24 cellular contexts compared by ENCODE assay signal in the genomic region with DNA sequence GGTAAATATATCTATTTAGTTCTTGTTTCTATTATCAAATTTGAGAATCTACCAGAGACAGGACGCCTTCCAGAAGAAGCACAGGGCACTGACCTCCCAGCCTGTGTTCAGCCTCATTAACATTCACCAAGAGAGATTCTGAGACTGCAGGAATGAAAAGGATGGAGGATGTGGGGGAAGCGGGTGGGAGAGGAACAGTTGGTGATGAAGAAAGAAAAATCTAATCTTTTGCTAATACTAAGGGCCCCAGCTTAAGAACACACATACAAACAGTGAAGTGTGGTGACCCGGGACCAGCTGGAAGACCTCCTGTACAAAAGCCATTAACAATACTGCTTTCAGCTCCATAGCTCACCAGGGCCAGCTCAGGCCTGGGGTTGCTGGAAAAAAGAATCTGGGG.
"Had no signal": no experiment of that assay in that cellular context is flagged by ENCODE, and none has a peak within 500 bp of the region (broad histone marks: within the 10 kb centered on the region; RNA-seq: fewer than 3 reads in every experiment).

No MANE protein-coding gene starts in this region.

- H3K36me3 ChIP-seq: breast epithelium, heart right ventricle, lower lobe of right lung, upper lobe of left lung had no signal

- H3K4me3 ChIP-seq: breast epithelium, coronary artery, heart right ventricle, lower lobe of right lung, skin epidermis, testis, upper lobe of left lung had no signal

- H3K4me3 Mint-ChIP-seq: activated CD4-positive, alpha-beta T cell treated with anti-CD3 and anti-CD28 coated beads, Interleukin-2, amount 10 ng/mL, durations not matched to agents 24 days and 14 days; activated CD8-positive, alpha-beta T cell treated with anti-CD3 and anti-CD28 coated beads for 36 hours; activated naive CD8-positive, alpha-beta T cell treated with anti-CD3 and anti-CD28 coated beads, Interleukin-2, amount 10 ng/mL, durations not matched to agents 7 days and 5 days; activated T-cell treated with anti-CD3 and anti-CD28 coated beads, Interleukin-2, amount 50 U/mL, for 24 hours; immature natural killer cell; natural killer cell treated with Interleukin-12 subunit alpha and Interleukin-12 subunit beta and Interleukin-15 and Interleukin-18, amount 100 ng/mL, for 72 hours; stimulated activated naive CD8-positive, alpha-beta T cell treated with anti-CD3 and anti-CD28 coated beads, Interleukin-15, amount 100 ng/mL, for 72 hours had no signal

- DNase-seq: activated CD4-positive, alpha-beta T cell treated with anti-CD3 and anti-CD28 coated beads, Interleukin-2, amount 10 ng/mL, durations not matched to agents 24 days and 14 days; activated CD4-positive, CD25-positive, alpha-beta regulatory T cell; activated CD8-positive, alpha-beta T cell treated with anti-CD3 and anti-CD28 coated beads for 36 hours; activated naive CD4-positive, alpha-beta T cell treated with Interleukin-2 at 50 U/mL for 16 hours; activated naive CD8-positive, alpha-beta T cell treated with anti-CD3 and anti-CD28 coated beads, Interleukin-2, amount 10 ng/mL, durations not matched to agents 7 days and 5 days; activated T-cell treated with anti-CD3 and anti-CD28 coated beads, Interleukin-2, amount 50 U/mL, for 24 hours; heart right ventricle; immature natural killer cell; left cardiac atrium; lower lobe of right lung; occipital lobe; stimulated activated CD4-positive, alpha-beta T cell treated with anti-CD3 and anti-CD28 coated beads, Interleukin-15, amount 100 ng/mL, for 24 hours; stimulated activated CD4-positive, alpha-beta T cell treated with anti-CD3 and anti-CD28 coated beads, Interleukin-2, amount 100 ng/mL, for 48 hours; stimulated activated naive CD8-positive, alpha-beta T cell treated with anti-CD3 and anti-CD28 coated beads, Interleukin-15, amount 100 ng/mL, for 72 hours; T-helper 1 cell; T-helper 9 cell; testis; upper lobe of left lung had no signal

- ATAC-seq: activated CD8-positive, alpha-beta T cell treated with anti-CD3 and anti-CD28 coated beads for 36 hours; esophagus mucosa; heart right ventricle; left cardiac atrium; lower lobe of right lung; natural killer cell treated with Interleukin-12 subunit alpha and Interleukin-12 subunit beta and Interleukin-15 and Interleukin-18, amount 100 ng/mL, for 72 hours; stimulated activated naive CD8-positive, alpha-beta T cell treated with anti-CD3 and anti-CD28 coated beads, Interleukin-15, amount 100 ng/mL, for 72 hours had no signal

- H3K4me1 ChIP-seq: breast epithelium had no signal

- H3K27ac Mint-ChIP-seq: activated CD4-positive, alpha-beta T cell treated with anti-CD3 and anti-CD28 coated beads, Interleukin-2, amount 10 ng/mL, durations not matched to agents 24 days and 14 days; activated CD8-positive, alpha-beta T cell treated with anti-CD3 and anti-CD28 coated beads for 36 hours; activated naive CD8-positive, alpha-beta T cell treated with anti-CD3 and anti-CD28 coated beads, Interleukin-2, amount 10 ng/mL, durations not matched to agents 7 days and 5 days; activated T-cell treated with anti-CD3 and anti-CD28 coated beads, Interleukin-2, amount 50 U/mL, for 24 hours; activated T-helper 2 cell treated with anti-CD3 and anti-CD28 coated beads, Interferon-gamma antibody, Interleukin-2, Interleukin-4, amounts not matched to agents 10 μg/mL and 5 μg/mL and 100 μg/mL, durations not matched to agents 14 hours and 24 hours and 36 hours; immature natural killer cell; natural killer cell treated with Interleukin-12 subunit alpha and Interleukin-12 subunit beta and Interleukin-15 and Interleukin-18, amount 100 ng/mL, for 72 hours; stimulated activated naive CD8-positive, alpha-beta T cell treated with anti-CD3 and anti-CD28 coated beads, Interleukin-15, amount 100 ng/mL, for 72 hours had no signal

- H3K27ac ChIP-seq: breast epithelium, coronary artery, heart right ventricle, lower lobe of right lung, testis, upper lobe of left lung had no signal

- H3K27me3 ChIP-seq: breast epithelium, heart right ventricle, testis, upper lobe of left lung had no signal

- H3K4me1 Mint-ChIP-seq: activated CD4-positive, alpha-beta T cell treated with anti-CD3 and anti-CD28 coated beads, Interleukin-2, amount 10 ng/mL, durations not matched to agents 24 days and 14 days; activated naive CD8-positive, alpha-beta T cell treated with anti-CD3 and anti-CD28 coated beads, Interleukin-2, amount 10 ng/mL, durations not matched to agents 7 days and 5 days; immature natural killer cell; stimulated activated naive CD8-positive, alpha-beta T cell treated with anti-CD3 and anti-CD28 coated beads, Interleukin-15, amount 100 ng/mL, for 72 hours had no signal

- H3K36me3 Mint-ChIP-seq: activated naive CD8-positive, alpha-beta T cell treated with anti-CD3 and anti-CD28 coated beads, Interleukin-2, amount 10 ng/mL, durations not matched to agents 7 days and 5 days; natural killer cell treated with Interleukin-12 subunit alpha and Interleukin-12 subunit beta and Interleukin-15 and Interleukin-18, amount 100 ng/mL, for 72 hours had no signal

- H3K9me3 ChIP-seq: breast epithelium, heart right ventricle, lower lobe of right lung, testis, upper lobe of left lung had no signal

- H3K9me3 Mint-ChIP-seq: activated CD4-positive, alpha-beta T cell treated with anti-CD3 and anti-CD28 coated beads, Interleukin-2, amount 10 ng/mL, durations not matched to agents 24 days and 14 days; activated CD8-positive, alpha-beta T cell treated with anti-CD3 and anti-CD28 coated beads for 36 hours; activated naive CD8-positive, alpha-beta T cell treated with anti-CD3 and anti-CD28 coated beads, Interleukin-2, amount 10 ng/mL, durations not matched to agents 7 days and 5 days; activated T-cell treated with anti-CD3 and anti-CD28 coated beads, Interleukin-2, amount 50 U/mL, for 24 hours; activated T-helper 2 cell treated with anti-CD3 and anti-CD28 coated beads, Interferon-gamma antibody, Interleukin-2, Interleukin-4, amounts not matched to agents 10 μg/mL and 5 μg/mL and 100 μg/mL, durations not matched to agents 14 hours and 24 hours and 36 hours; natural killer cell treated with Interleukin-12 subunit alpha and Interleukin-12 subunit beta and Interleukin-15 and Interleukin-18, amount 100 ng/mL, for 72 hours had no signal

- H3K27me3 Mint-ChIP-seq: activated CD4-positive, alpha-beta T cell treated with anti-CD3 and anti-CD28 coated beads, Interleukin-2, amount 10 ng/mL, durations not matched to agents 24 days and 14 days had no signal
